ENCODE assay signal across 9 cellular contexts in genomic region chr1:151167116-151167515, GRCh38. TPM values are rescaled to one million over a fixed set of nuclear protein-coding genes. Genes with fewer than 3 reads are reported as not detected.
DNase-seq lines count a peak whose midpoint lies in the region; ATAC-seq and TF ChIP-seq lines count a peak whose summit lies in the region.
"Had no signal": no experiment of that assay in that cellular context is flagged by ENCODE, and none has a peak within 500 bp of the region (broad histone marks: within the 10 kb centered on the region; RNA-seq: fewer than 3 reads in every experiment).

No MANE protein-coding gene starts in this region.

- H3K4me1 Mint-ChIP-seq in mesothelial cell of epicardium, result peaks cover 22% of the 10 kb centered on the region

- no peak for DNase-seq in AG04450 (ENCODE audit: low read depth, low spot score)
- DNase-seq in HL-60 (ENCODE audit: low read depth in 1 of 2, low spot score in 1 of 2), result no peak
- no peak for DNase-seq in astrocyte of the spinal cord (ENCODE audit: low read depth, low spot score)
- no peak for DNase-seq in mesothelial cell of epicardium (ENCODE audit: low spot score in 2 of 2, unreplicated experiment in 2 of 2)
- DNase-seq in CD1c-positive myeloid dendritic cell (ENCODE audit: extremely low spot score), result no peak
- DNase-seq in prostate gland (ENCODE audit: low spot score), result no peak
- no peak for DNase-seq in NCI-H226
- DNase-seq: hypothalamus had no signal

- intact Hi-C loops in prostate gland (cut with DNase I), result no loop called here

- TF ChIP-seq CTCF in AG04450 (IDR thresholded peaks at IDR 0.05; ENCODE audit: low read depth, low read length), result no peak
- TF ChIP-seq CTCF in HL-60 (IDR thresholded peaks at IDR 0.05; ENCODE audit: insufficient read depth, low read length), result no peak
- no peak for TF ChIP-seq CTCF in astrocyte of the spinal cord (IDR thresholded peaks at IDR 0.05; ENCODE audit: low read depth, low read length)
- no peak for TF ChIP-seq CTCF in mesothelial cell of epicardium (IDR thresholded peaks at IDR 0.05; ENCODE audit: unreplicated experiment)
- no peak for TF ChIP-seq CTCF in prostate gland (IDR thresholded peaks at IDR 0.05)

- H3K36me3 Mint-ChIP-seq in mesothelial cell of epicardium, result peaks cover 8% of the 10 kb centered on the region

- H3K9me3 Mint-ChIP-seq in mesothelial cell of epicardium, result no peaks in the 10 kb centered on the region

- peaks cover 2% of the 10 kb centered on the region for H3K27me3 Mint-ChIP-seq in mesothelial cell of epicardium (ENCODE audit: low read depth)

- H3K27ac Mint-ChIP-seq in mesothelial cell of epicardium, result peak overlapping the region; percentile 98

- H3K4me1 ChIP-seq in prostate gland (replicated peaks), result peaks cover 6% of the 10 kb centered on the region

- H3K27me3 ChIP-seq in AG04450 (ENCODE audit: control insufficient read depth, insufficient read depth, low read length) (no peaks in the 10 kb centered on the region), HL-60 (ENCODE audit: insufficient read depth, poor library complexity, severe bottlenecking) (no peaks in the 10 kb centered on the region), prostate gland (replicated peaks; ENCODE audit: insufficient read depth) (no peaks in the 10 kb centered on the region)

- in situ Hi-C loops in astrocyte of the spinal cord (cut with HindIII; ENCODE audit: low sequenced_read_pairs), result no loop called here

- H3K36me3 ChIP-seq in prostate gland, result no peaks in the 10 kb centered on the region

- WGBS in prostate gland, result 88% methylated on average over 6 of the region's 6 CpGs

- no peak for TF ChIP-seq POLR2A in prostate gland (IDR thresholded peaks at IDR 0.05)

- H3K4me3 Mint-ChIP-seq in mesothelial cell of epicardium, result peak overlapping the region; percentile 98

- POLR2A ChIA-PET in AG04450 (lab: Yijun Ruan, JAX), result interaction anchor here (0.6 to 1.0 kb wide), 5 partner anchors 23 to 1267 kb away, joined by 3 to 4 read pairs (median 3); partner anchors contain the start of gene VPS72

- peak overlapping the region; percentile 99 for H3K4me3 ChIP-seq in AG04450 (ENCODE audit: low read depth, low read length)
- H3K4me3 ChIP-seq in HL-60 (replicated peaks; ENCODE audit: insufficient read depth, low read length), result peak overlapping the region; percentile 75
- H3K4me3 ChIP-seq in astrocyte of the spinal cord (ENCODE audit: low read depth, low read length), result peak overlapping the region; percentile 92
- peak overlapping the region in 1 of 2 donors; percentile 65 for H3K4me3 ChIP-seq in prostate gland

- CTCF ChIA-PET in AG04450 (lab: Charles Lee), result interaction anchor here (1.1 to 2.0 kb wide), 3 partner anchors 9 to 68 kb away, joined by 3 to 6 read pairs (median 5); partner anchors contain the start of gene TMOD4

- H3K27ac ChIP-seq in AG04450 (ENCODE audit: low read depth, low read length) (peak overlapping the region; percentile 87), HL-60 (replicated peaks) (no peak overlapping the region; the same call in 1 of the 2 replicates), prostate gland (no peak overlapping the region)

- no peak for ATAC-seq in GM18867 (IDR thresholded peaks at IDR 0.05; ENCODE audit: unreplicated experiment)

- H3K9me3 ChIP-seq in AG04450 (ENCODE audit: control insufficient read depth, insufficient read depth, low read length), result no peaks in the 10 kb centered on the region
- no peaks in the 10 kb centered on the region for H3K9me3 ChIP-seq in prostate gland

RNA-seq across cellular contexts. Expression of gene SCNM1, which starts 1.2 kb away (rescaled TPM):
- 24.9 and 29.2 TPM in 2 replicates for polyA plus RNA-seq in AG04450 (2011; rRNA removed)
- 13.1 and 16.5 TPM in 2 replicates for polyA minus RNA-seq in AG04450 (2011; rRNA and poly(A)+ RNA removed)
- total RNA-seq in mesothelial cell of epicardium, result 34.9 to 37.1 TPM (median 36.9 TPM) in 3 replicates
- total RNA-seq in prostate gland, result 10 to 100 TPM; 25.1 to 39.5 TPM

RNA-seq across cellular contexts. Expression of gene LYSMD1, which starts 1.4 kb away (rescaled TPM):
- polyA plus RNA-seq in AG04450 (2011; rRNA removed), result 9.1 and 9.6 TPM in 2 replicates
- 11.7 and 14.0 TPM in 2 replicates for polyA minus RNA-seq in AG04450 (2011; rRNA and poly(A)+ RNA removed)
- total RNA-seq in mesothelial cell of epicardium (9.9 to 11.8 TPM (median 11.4 TPM) in 3 replicates), prostate gland (10 to 100 TPM in 1 of 2 donors, 1 to 10 TPM in 1; 7.3 to 19.3 TPM)

RNA-seq across cellular contexts. Expression of gene TMOD4, which starts 8.7 kb away (rescaled TPM):
- polyA plus RNA-seq in AG04450 (2011; rRNA removed), result not detected in 2 replicates
- 0.48 TPM in 1 of 2 replicates, not detected in the other for polyA minus RNA-seq in AG04450 (2011; rRNA and poly(A)+ RNA removed)
- total RNA-seq in mesothelial cell of epicardium (0.77 to 1.7 TPM (median 1.1 TPM) in 3 replicates), prostate gland (1 to 10 TPM in 1 of 2 donors, not detected in 1; 1.7 TPM)

RNA-seq across cellular contexts. Expression of gene TNFAIP8L2, which starts 10.7 kb away (rescaled TPM):
- not detected in 2 replicates for polyA plus RNA-seq in AG04450 (2011; rRNA removed)
- polyA minus RNA-seq in AG04450 (2011; rRNA and poly(A)+ RNA removed), result not detected in 2 replicates
- total RNA-seq in mesothelial cell of epicardium (not detected in 3 replicates), prostate gland (1 to 10 TPM; 1.5 to 2.1 TPM)

RNA-seq across cellular contexts. Expression of gene SEMA6C, which starts 20.7 kb away (rescaled TPM):
- 1.3 and 1.8 TPM in 2 replicates for polyA plus RNA-seq in AG04450 (2011; rRNA removed)
- 1.9 and 2.4 TPM in 2 replicates for polyA minus RNA-seq in AG04450 (2011; rRNA and poly(A)+ RNA removed)
- total RNA-seq in mesothelial cell of epicardium (14.9 to 15.0 TPM (median 14.9 TPM) in 3 replicates), prostate gland (100 to 1,000 TPM in 1 of 2 donors, 1 to 10 TPM in 1; 4.1 to 173 TPM)
